ENCODE assay signal across 8 cellular contexts in the genomic region with DNA sequence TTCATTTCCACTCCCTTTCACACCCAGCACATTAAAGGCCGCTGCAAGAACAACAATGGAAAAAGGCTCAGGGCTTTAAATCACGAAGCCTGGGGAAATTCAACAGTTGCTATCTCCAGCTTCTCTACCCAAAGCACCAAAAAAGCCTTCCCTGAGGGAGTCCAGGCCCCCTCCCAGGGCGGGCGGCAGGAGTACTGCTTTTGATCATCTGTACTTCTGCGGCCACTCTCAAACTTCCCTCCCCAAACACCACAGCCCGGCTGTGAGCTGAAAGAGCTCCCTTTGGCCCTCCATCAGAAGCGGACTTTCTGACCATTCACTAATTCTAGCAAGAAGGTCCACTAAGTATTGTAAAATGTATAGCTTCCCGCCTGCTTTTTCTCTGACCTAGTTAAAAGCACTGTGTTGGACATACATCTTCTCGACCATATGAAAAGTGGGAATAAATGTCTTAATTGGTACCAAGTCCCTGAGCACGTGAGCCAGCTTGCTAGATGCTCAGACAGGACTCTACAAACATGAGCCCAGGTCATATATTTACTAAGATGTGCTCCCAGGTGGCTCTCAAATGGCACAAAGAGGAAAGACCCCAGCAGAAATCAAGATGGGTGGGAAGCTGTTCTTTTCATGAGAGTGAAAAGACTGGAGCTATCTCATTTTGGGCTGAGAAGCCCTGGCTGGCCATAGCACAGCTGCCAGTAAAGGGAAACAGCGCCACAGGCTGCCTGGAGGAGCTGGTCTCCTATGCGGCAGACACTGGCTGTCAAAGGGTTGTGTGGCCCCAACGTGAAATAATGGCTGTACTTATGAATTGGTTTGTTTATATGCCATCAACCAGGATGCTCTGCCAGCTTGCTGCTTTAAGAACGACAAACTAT. TPM values are rescaled to one million over a fixed set of nuclear protein-coding genes. Genes with fewer than 3 reads are reported as not detected.
DNase-seq lines count a peak whose midpoint lies in the region; ATAC-seq and TF ChIP-seq lines count a peak whose summit lies in the region.

No MANE protein-coding gene starts in this region.

- H3K4me3 ChIP-seq in SJCRH30 (no peak overlapping the region), prostate gland (no peak overlapping the region)

- H3K27me3 ChIP-seq in SJCRH30 (no peaks in the 10 kb centered on the region), prostate gland (replicated peaks; ENCODE audit: insufficient read depth) (no peaks in the 10 kb centered on the region)

- ATAC-seq in GM21390 (IDR thresholded peaks at IDR 0.05; ENCODE audit: unreplicated experiment) (peak; percentile 19), HG03558 (IDR thresholded peaks at IDR 0.05; ENCODE audit: extremely low read depth, unreplicated experiment) (peak; percentile 12)

- DNase-seq in GM13976 (ENCODE audit: low spot score), result peak; percentile 55
- DNase-seq in immature natural killer cell, result peak in 2 of 3 donors; percentile 40 to 49
- DNase-seq in RPMI8226, result no peak
- no peak for DNase-seq in AG08395 (ENCODE audit: low spot score)
- DNase-seq in SJCRH30, result no peak
- DNase-seq in prostate gland (ENCODE audit: low spot score), result no peak

- in situ Hi-C loops in GM13976 (cut with MboI; ENCODE audit: low sequenced_read_pairs, unreplicated experiment), result no loop called here

- 83% methylated on average over 14 of the region's 14 CpGs for WGBS in prostate gland

- H3K9me3 ChIP-seq in SJCRH30 (replicated peaks), result no peaks in the 10 kb centered on the region
- H3K9me3 ChIP-seq in prostate gland, result no peaks in the 10 kb centered on the region

- peak overlapping the region; percentile 91 to 99 (median 99) for H3K27ac Mint-ChIP-seq in immature natural killer cell

- no peaks in the 10 kb centered on the region for H3K4me1 ChIP-seq in SJCRH30
- no peaks in the 10 kb centered on the region for H3K4me1 ChIP-seq in prostate gland (replicated peaks)

- TF ChIP-seq CTCF in GM13976 (IDR thresholded peaks at IDR 0.05; ENCODE audit: borderline replicate concordance, control extremely low read depth, extremely low read depth, insufficient read depth, missing control alignments), result peak; percentile 49
- TF ChIP-seq CTCF in prostate gland (IDR thresholded peaks at IDR 0.05), result no peak

- peaks cover 0 to 3% (median 3%) of the 10 kb centered on the region in 3 donors for H3K36me3 Mint-ChIP-seq in immature natural killer cell

- intact Hi-C loops in prostate gland (cut with DNase I), result no loop called here

- no peaks in the 10 kb centered on the region for H3K9me3 Mint-ChIP-seq in immature natural killer cell

- no peaks in the 10 kb centered on the region for H3K36me3 ChIP-seq in SJCRH30
- H3K36me3 ChIP-seq in prostate gland, result no peaks in the 10 kb centered on the region

- TF ChIP-seq POLR2A in prostate gland (IDR thresholded peaks at IDR 0.05), result no peak

- H3K4me1 Mint-ChIP-seq in immature natural killer cell, result peaks cover 96 to 99% of the 10 kb centered on the region in 2 donors

- H3K27ac ChIP-seq in SJCRH30 (no peak overlapping the region), prostate gland (no peak overlapping the region)

- peak overlapping the region; percentile 75 to 87 (median 80) for H3K4me3 Mint-ChIP-seq in immature natural killer cell

- H3K27me3 Mint-ChIP-seq in immature natural killer cell (ENCODE audit: low read depth in 3 of 3), result peaks cover 15 to 24% (median 16%) of the 10 kb centered on the region in 3 donors

RNA-seq across cellular contexts. Expression of a gene that starts 58.6 kb away (rescaled TPM):
- 10 to 100 TPM; 22.5 to 68.8 (median 49.3) TPM for polyA plus RNA-seq in immature natural killer cell
- 1.7 and 2.9 TPM in 2 replicates for total RNA-seq in SJCRH30 (2014; rRNA removed; shearing (Covaris generic))
- 10 to 100 TPM in 1 of 2 donors, 1 to 10 TPM in 1; 10.0 to 12.2 TPM for total RNA-seq in prostate gland

Comparison
In these comparisons a context has a peak if more than half of its experiments do, and no peak if none do; other contexts are left out.
1. DNase-seq: peak in GM13976 (single experiment) and immature natural killer cell (2 of 3); none in RPMI8226 (single experiment), AG08395 (single experiment), SJCRH30 (0 of 2) and prostate gland (single experiment).